20 cellular contexts compared by ENCODE assay signal in genomic region chrX:54012830-54013500, GRCh38. TPM values are rescaled to one million over a fixed set of nuclear protein-coding genes. Genes with fewer than 3 reads are reported as not detected.
DNase-seq lines count a peak whose midpoint lies in the region; ATAC-seq, FAIRE-seq and TF ChIP-seq lines count a peak whose summit lies in the region.
"Had no signal": no experiment of that assay in that cellular context is flagged by ENCODE, and none has a peak within 500 bp of the region (broad histone marks: within the 10 kb centered on the region; RNA-seq: fewer than 3 reads in every experiment).

No MANE protein-coding gene starts in this region.

- H3K4me3 ChIP-seq in pancreas (no peak overlapping the region), left ventricle myocardium inferior (no peak overlapping the region)
- H3K4me3 ChIP-seq: A549 had no signal

- H3K9me3 Mint-ChIP-seq in activated CD4-positive, alpha-beta T cell treated with anti-CD3 and anti-CD28 coated beads for 36 hours (ENCODE audit: low read depth): no peaks in the 10 kb centered on the region
- H3K9me3 Mint-ChIP-seq: CD4-positive, alpha-beta memory T cell; HFFc6 had no signal

- H3K27ac ChIP-seq in C4-2B (peak overlapping the region; percentile 58; the same call in 1 of the 2 replicates), pancreas (no peak overlapping the region), left ventricle myocardium inferior (replicated peaks) (no peak overlapping the region)
- H3K27ac ChIP-seq: 22Rv1, A549, HL-60 had no signal

- H3K9me3 ChIP-seq in pancreas: no peaks in the 10 kb centered on the region
- no peaks in the 10 kb centered on the region for H3K9me3 ChIP-seq in left ventricle myocardium inferior (replicated peaks)
- H3K9me3 ChIP-seq: A549 had no signal

- POLR2A ChIA-PET in activated CD4-positive, alpha-beta T cell treated with anti-CD3 and anti-CD28 coated beads for 36 hours (lab: Charles Lee): no interaction called here

- no peak for TF ChIP-seq CTCF in C4-2B (conservative IDR thresholded peaks at IDR 0.05)
- TF ChIP-seq CTCF in pancreas (IDR thresholded peaks at IDR 0.05): no peak
- TF ChIP-seq CTCF in left ventricle myocardium inferior (IDR thresholded peaks at IDR 0.05; ENCODE audit: borderline replicate concordance): no peak

- CTCF ChIA-PET in activated CD4-positive, alpha-beta T cell treated with anti-CD3 and anti-CD28 coated beads for 36 hours (lab: Charles Lee): no interaction called here

- H3K4me1 Mint-ChIP-seq in activated CD4-positive, alpha-beta T cell treated with anti-CD3 and anti-CD28 coated beads for 36 hours: peaks cover 5% of the 10 kb centered on the region
- H3K4me1 Mint-ChIP-seq: CD14-positive monocyte had no signal

- H3K36me3 ChIP-seq in pancreas (peaks cover 0 to 5% (median 0%) of the 10 kb centered on the region in 3 donors), left ventricle myocardium inferior (peaks cover 58% of the 10 kb centered on the region)

- peak; percentile 33 for ATAC-seq in activated CD4-positive, alpha-beta T cell treated with anti-CD3 and anti-CD28 coated beads for 36 hours
- ATAC-seq in pancreas: no peak
- ATAC-seq: A549, HCT116 had no signal

- H3K4me1 ChIP-seq in pancreas (no peaks in the 10 kb centered on the region), left ventricle myocardium inferior (no peaks in the 10 kb centered on the region)
- H3K4me1 ChIP-seq: A549 had no signal

- no peak overlapping the region for H3K4me3 Mint-ChIP-seq in activated CD4-positive, alpha-beta T cell treated with anti-CD3 and anti-CD28 coated beads for 36 hours
- H3K4me3 Mint-ChIP-seq: CD14-positive monocyte; CD4-positive, alpha-beta memory T cell; HFFc6 had no signal

- 50 to 93% methylated on average over 1 of the region's 1 CpG for WGBS in pancreas, 2 donors

- intact Hi-C loops in activated CD4-positive, alpha-beta T cell treated with anti-CD3 and anti-CD28 coated beads for 36 hours (cut with DNase I, micrococcal nuclease): no loop called here
- intact Hi-C loops in pancreas (cut with DNase I) (no loop called here), left ventricle myocardium inferior (cut with micrococcal nuclease) (no loop called here)

- no peak for DNase-seq in activated CD4-positive, alpha-beta T cell treated with anti-CD3 and anti-CD28 coated beads for 36 hours
- DNase-seq in activated CD4-positive, alpha-beta T cell treated with anti-CD3 and anti-CD28 coated beads for 1 hour: no peak
- DNase-seq in pancreas: no peak
- no peak for DNase-seq in left ventricle myocardium inferior
- DNase-seq in activated CD8-positive, alpha-beta memory T cell treated with anti-CD3 and anti-CD28 coated beads, Interleukin-2, amount 50 U/mL, for 48 hours: no peak
- DNase-seq: AML-193; Calu3; CD4-positive, alpha-beta memory T cell; DMS79 treated with DMSO at 0.1 percent for 48 hours; GF-D8; GOT3; H7; HFFc6 had no signal

- peaks cover 42% of the 10 kb centered on the region for H3K36me3 Mint-ChIP-seq in activated CD4-positive, alpha-beta T cell treated with anti-CD3 and anti-CD28 coated beads for 36 hours (ENCODE audit: low read depth)

- H3K27ac Mint-ChIP-seq in activated CD4-positive, alpha-beta T cell treated with anti-CD3 and anti-CD28 coated beads for 36 hours: no peak overlapping the region
- H3K27ac Mint-ChIP-seq: HFFc6 had no signal

- H3K27me3 ChIP-seq in pancreas (no peaks in the 10 kb centered on the region), left ventricle myocardium inferior (ENCODE audit: low read depth) (no peaks in the 10 kb centered on the region)

- no peaks in the 10 kb centered on the region for H3K27me3 Mint-ChIP-seq in activated CD4-positive, alpha-beta T cell treated with anti-CD3 and anti-CD28 coated beads for 36 hours
- H3K27me3 Mint-ChIP-seq: CD4-positive, alpha-beta memory T cell had no signal

- FAIRE-seq in colon (lab: Jason Lieb, UNC): peak; percentile 5
- peak; percentile 29 for FAIRE-seq in pancreas (lab: Jason Lieb, UNC)
- FAIRE-seq: A549 had no signal

RNA-seq across cellular contexts. Expression of gene PHF8, which starts 31.3 kb away (rescaled TPM):
- total RNA-seq in activated CD4-positive, alpha-beta T cell treated with anti-CD3 and anti-CD28 coated beads for 36 hours: 10 to 100 TPM; 47.4 to 47.8 TPM
- total RNA-seq in pancreas (10 to 100 TPM; 10.9 to 21.3 (median 14.6) TPM), left ventricle myocardium inferior (9.0 TPM)
- 10 to 100 TPM; 11.1 to 15.3 TPM for polyA plus RNA-seq in pancreas
